1 cellular context compared by ENCODE assay signal in the genomic region with DNA sequence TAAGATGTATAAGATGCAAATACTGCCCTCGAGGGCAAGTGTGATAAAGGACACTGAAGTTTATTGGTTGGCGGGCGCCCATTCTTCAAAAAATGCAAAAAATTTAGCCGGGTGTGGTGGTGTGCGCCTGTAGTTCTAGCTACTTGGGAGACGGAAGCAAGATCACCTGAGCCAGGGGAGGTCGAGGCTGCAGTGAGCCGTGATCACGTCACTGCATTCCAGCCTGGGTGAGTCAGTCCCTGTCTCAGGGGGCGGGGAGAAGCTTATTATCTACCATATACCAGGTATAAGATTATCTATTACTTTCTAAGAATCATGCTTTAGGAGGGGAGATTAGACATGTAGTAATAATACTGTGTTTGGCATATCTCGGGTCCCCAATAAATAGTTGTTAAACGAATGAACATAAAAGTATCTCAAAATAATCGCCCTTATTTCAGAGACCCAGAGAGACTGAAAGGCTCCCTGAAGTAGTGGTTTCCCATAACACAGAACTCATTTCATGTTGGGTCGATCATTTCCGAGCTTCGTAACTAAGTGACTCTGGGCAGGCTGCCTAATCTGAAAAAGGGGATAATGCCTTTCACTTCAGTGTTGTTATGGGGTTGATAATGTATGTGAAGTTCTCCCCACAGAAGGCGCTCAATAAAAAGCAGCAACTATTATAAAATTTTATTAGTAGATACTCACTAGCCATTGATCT.
TF ChIP-seq lines count a peak whose summit lies in the region.

No MANE protein-coding gene starts in this region.

TF ChIP-seq in HEK293, 187 proteins besides CTCF, POLR2A, EP300 and RAD21 (continued from another document):
- TF ChIP-seq, protein P1, sequence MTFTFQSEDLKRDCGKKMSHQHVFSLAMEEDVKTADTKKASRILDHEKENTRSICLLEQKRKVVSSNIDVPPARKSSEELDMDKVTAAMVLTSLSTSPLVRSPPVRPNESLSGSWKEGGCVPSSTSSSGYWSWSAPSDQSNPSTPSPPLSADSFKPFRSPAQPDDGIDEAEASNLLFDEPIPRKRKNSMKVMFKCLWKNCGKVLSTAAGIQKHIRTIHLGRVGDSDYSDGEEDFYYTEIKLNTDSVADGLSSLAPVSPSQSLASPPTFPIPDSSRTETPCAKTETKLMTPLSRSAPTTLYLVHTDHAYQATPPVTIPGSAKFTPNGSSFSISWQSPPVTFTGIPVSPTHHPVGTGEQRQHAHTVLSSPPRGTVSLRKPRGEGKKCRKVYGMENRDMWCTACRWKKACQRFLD (tag by site-specific recombination; IDR thresholded peaks at IDR 0.05) = no peak
